Comparison of ENCODE assay signal across 12 cellular contexts in genomic region chr6:19180348-19181073, GRCh38.
DNase-seq lines count a peak whose midpoint lies in the region; ATAC-seq and TF ChIP-seq lines count a peak whose summit lies in the region.
"Had no signal": no experiment of that assay in that cellular context is flagged by ENCODE, and none has a peak within 500 bp of the region (broad histone marks: within the 10 kb centered on the region; RNA-seq: fewer than 3 reads in every experiment).

No MANE protein-coding gene starts in this region.

- POLR2A ChIA-PET in activated CD4-positive, alpha-beta memory T cell treated with anti-CD3 and anti-CD28 coated beads, Interleukin-2, amount 10 ng/mL, durations not matched to agents 7 days and 5 days (lab: Charles Lee): no interaction called here

- H3K9me3 ChIP-seq in colonic mucosa: no peaks in the 10 kb centered on the region
- H3K9me3 ChIP-seq in sigmoid colon: peaks cover 0 to 4% (median 0%) of the 10 kb centered on the region in 4 donors
- H3K9me3 ChIP-seq: SK-N-SH had no signal

- CTCF ChIA-PET in activated CD4-positive, alpha-beta memory T cell treated with anti-CD3 and anti-CD28 coated beads, Interleukin-2, amount 10 ng/mL, durations not matched to agents 7 days and 5 days (lab: Charles Lee): no interaction called here

- H3K27me3 ChIP-seq in colonic mucosa (no peaks in the 10 kb centered on the region), sigmoid colon (no peaks in the 10 kb centered on the region)

- 34 to 65% methylated on average over 13 of the region's 13 CpGs for WGBS in sigmoid colon, 2 donors

- H3K4me1 Mint-ChIP-seq in activated CD4-positive, alpha-beta memory T cell treated with anti-CD3 and anti-CD28 coated beads, Interleukin-2, amount 10 ng/mL, durations not matched to agents 7 days and 5 days: no peaks in the 10 kb centered on the region

- intact Hi-C loops in colonic mucosa (cut with DNase I): no loop called here
- intact Hi-C loops in left colon (cut with DNase I, micrococcal nuclease): no loop called here
- intact Hi-C loops in sigmoid colon (cut with DNase I): no loop called here

- H3K36me3 Mint-ChIP-seq in activated CD4-positive, alpha-beta memory T cell treated with anti-CD3 and anti-CD28 coated beads, Interleukin-2, amount 10 ng/mL, durations not matched to agents 7 days and 5 days (ENCODE audit: low read depth): no peaks in the 10 kb centered on the region

- H3K4me3 ChIP-seq in colonic mucosa (no peak overlapping the region), sigmoid colon (no peak overlapping the region)

- DNase-seq in Ammon's horn (ENCODE audit: low spot score) (peak; percentile 52), colonic mucosa (peak; percentile 54), left colon (peak; percentile 10 to 39), sigmoid colon (peak; percentile 89), amniotic stem cell (lab: John Stamatoyannopoulos, UW) (no peak), GM19240 (ENCODE audit: insufficient read length, low spot score) (no peak)
- no peak for DNase-seq in activated CD8-positive, alpha-beta memory T cell treated with anti-CD3 and anti-CD28 coated beads, Interleukin-2, amount 50 U/mL, for 48 hours
- no peak for DNase-seq in activated CD4-positive, alpha-beta memory T cell treated with anti-CD3 and anti-CD28 coated beads, Interleukin-2, amount 10 ng/mL, durations not matched to agents 7 days and 5 days
- DNase-seq: activated CD4-positive, CD25-positive, alpha-beta regulatory T cell treated with anti-CD3 and anti-CD28 coated beads, Interleukin-2, amount 50 U/mL, for 72 hours; NCI-H526 treated with DMSO at 0.1 percent for 48 hours; SK-N-SH; stimulated activated CD4-positive, alpha-beta T cell treated with anti-CD3 and anti-CD28 coated beads, Interleukin-15, amount 100 ng/mL, for 24 hours had no signal

- no peak overlapping the region for H3K4me3 Mint-ChIP-seq in activated CD4-positive, alpha-beta memory T cell treated with anti-CD3 and anti-CD28 coated beads, Interleukin-2, amount 10 ng/mL, durations not matched to agents 7 days and 5 days

- TF ChIP-seq POLR2A in sigmoid colon (IDR thresholded peaks at IDR 0.05): no peak

- peaks cover 21% of the 10 kb centered on the region for H3K9me3 Mint-ChIP-seq in activated CD4-positive, alpha-beta memory T cell treated with anti-CD3 and anti-CD28 coated beads, Interleukin-2, amount 10 ng/mL, durations not matched to agents 7 days and 5 days

- H3K4me1 ChIP-seq in colonic mucosa: no peaks in the 10 kb centered on the region
- peaks cover 0 to 11% (median 6%) of the 10 kb centered on the region in 4 donors for H3K4me1 ChIP-seq in sigmoid colon

- H3K36me3 ChIP-seq in colonic mucosa: no peaks in the 10 kb centered on the region
- no peaks in the 10 kb centered on the region for H3K36me3 ChIP-seq in sigmoid colon

- H3K27ac ChIP-seq in colonic mucosa: peak overlapping the region; percentile 20
- peak overlapping the region in 2 of 4 donors; percentile 43 to 58 for H3K27ac ChIP-seq in sigmoid colon

- TF ChIP-seq CTCF in colonic mucosa (IDR thresholded peaks at IDR 0.05) (no peak), sigmoid colon (IDR thresholded peaks at IDR 0.05) (no peak)

- ATAC-seq in left colon: no peak

- H3K27me3 Mint-ChIP-seq in activated CD4-positive, alpha-beta memory T cell treated with anti-CD3 and anti-CD28 coated beads, Interleukin-2, amount 10 ng/mL, durations not matched to agents 7 days and 5 days: no peaks in the 10 kb centered on the region

- TF ChIP-seq EP300 in sigmoid colon (IDR thresholded peaks at IDR 0.05): peak in 1 of 4 donors; percentile 19

- H3K9ac ChIP-seq in colonic mucosa (ENCODE audit: low read depth in 2 of 2, low read length in 2 of 2): no peak overlapping the region
- H3K9ac ChIP-seq: SK-N-SH had no signal

- no peak overlapping the region for H3K27ac Mint-ChIP-seq in activated CD4-positive, alpha-beta memory T cell treated with anti-CD3 and anti-CD28 coated beads, Interleukin-2, amount 10 ng/mL, durations not matched to agents 7 days and 5 days

Comparison
In these comparisons a context has a peak if more than half of its experiments do, and no peak if none do; other contexts are left out.
1. DNase-seq: peak in Ammon's horn (single experiment), colonic mucosa (single experiment), left colon (2 of 2) and sigmoid colon (single experiment); none in activated CD8-positive, alpha-beta memory T cell treated with anti-CD3 and anti-CD28 coated beads, Interleukin-2, amount 50 U/mL, for 48 hours (single experiment), activated CD4-positive, alpha-beta memory T cell treated with anti-CD3 and anti-CD28 coated beads, Interleukin-2, amount 10 ng/mL, durations not matched to agents 7 days and 5 days (single experiment), amniotic stem cell (single experiment) and GM19240 (single experiment).